In the genomic region with DNA sequence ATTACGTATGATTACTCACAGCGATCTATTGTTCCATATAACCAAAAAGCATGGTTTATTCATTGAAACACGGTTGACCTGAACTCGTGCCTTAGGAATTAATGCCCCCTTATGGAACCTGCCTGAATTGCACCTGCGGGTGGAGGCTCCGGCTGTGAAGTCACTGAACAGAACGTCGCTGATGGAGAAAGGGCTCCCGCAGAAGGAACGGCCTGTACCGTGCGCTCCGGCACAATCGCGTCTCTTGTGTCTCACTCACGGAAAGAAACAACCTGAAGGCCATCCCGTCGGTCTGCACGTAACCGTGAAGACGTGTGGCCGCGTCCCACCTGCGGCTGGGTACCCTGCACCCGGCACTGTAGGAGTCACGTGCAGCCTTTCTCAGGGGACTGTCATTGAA, we compare ENCODE assay signal across 8 cellular contexts.
DNase-seq lines count a peak whose midpoint lies in the region; ATAC-seq, FAIRE-seq and TF ChIP-seq lines count a peak whose summit lies in the region.

No MANE protein-coding gene starts in this region.

- TF ChIP-seq RAD21 in A549 (conservative IDR thresholded peaks at IDR 0.05 in 1 of 2, IDR thresholded peaks at IDR 0.05 in 1 of 2): peak; percentile 78 to 83

- no peaks in the 10 kb centered on the region for H3K27me3 ChIP-seq in breast epithelium

- CTCF ChIA-PET in A549 (lab: Yijun Ruan, JAX): interaction anchor here (0.8 to 9.1 kb wide), 14 partner anchors 11 to 160 kb away, joined by 3 to 144 read pairs (median 5); no protein-coding TSS in a partner anchor

- no peaks in the 10 kb centered on the region for H3K36me3 ChIP-seq in breast epithelium
- no peaks in the 10 kb centered on the region for H3K36me3 ChIP-seq in kidney (ENCODE audit: control insufficient read depth in 1 of 2, insufficient read depth in 2 of 2, low read length in 2 of 2)

- H3K4me2 ChIP-seq in A549: peak overlapping the region; percentile 33; the same call in 1 of the 3 replicates

- ATAC-seq in A549: peak; percentile 75 to 91; a peak in 5 of 6 replicates
- no peak for ATAC-seq in HG03342 (IDR thresholded peaks at IDR 0.05; ENCODE audit: unreplicated experiment)

- no peak overlapping the region for H3K4me3 ChIP-seq in A549
- H3K4me3 ChIP-seq in breast epithelium: no peak overlapping the region
- H3K4me3 ChIP-seq in kidney (ENCODE audit: low read length in 2 of 2): no peak overlapping the region

- DNase-seq in A549 (ENCODE audit: low read depth in 1 of 2, low spot score in 1 of 2) (peak; percentile 62 to 73), NCI-H1048 (lab: John Stamatoyannopoulos, UW) (peak; percentile 60), breast epithelium (ENCODE audit: low spot score in 2 of 2) (no peak), kidney (peak; percentile 71)
- peak; percentile 78 to 83 for DNase-seq in stimulated activated CD4-positive, alpha-beta T cell treated with anti-CD3 and anti-CD28 coated beads, Interleukin-2, amount 100 ng/mL, for 48 hours

- 24% methylated on average over 19 of the region's 26 CpGs for WGBS in A549 (ENCODE audit: missing lambda C conversion rate)

- peak; percentile 64 for TF ChIP-seq CTCF in A549 (IDR thresholded peaks at IDR 0.05)
- peak; percentile 89 for TF ChIP-seq CTCF in GM12873 (IDR thresholded peaks at IDR 0.05; ENCODE audit: insufficient read depth, low read depth, low read length, missing control alignments)
- TF ChIP-seq CTCF in VCaP (conservative IDR thresholded peaks at IDR 0.05): peak; percentile 91
- TF ChIP-seq CTCF in breast epithelium (IDR thresholded peaks at IDR 0.05): peak; percentile 73 to 80 (median 73)
- TF ChIP-seq CTCF in kidney (IDR thresholded peaks at IDR 0.05; ENCODE audit: borderline replicate concordance, extremely low read depth, insufficient read depth): peak; percentile 82

- intact Hi-C loops in breast epithelium (cut with DNase I; ENCODE audit: low total_unique reads) (loop anchor here (5.0 to 10.0 kb wide), 2 partner anchors 124 to 152 kb away; no protein-coding TSS in a partner anchor), kidney (cut with DNase I) (loop anchor here (2.0 kb wide), 1 partner anchor 148 kb away; no protein-coding TSS in a partner anchor)

- no peak for TF ChIP-seq EP300 in A549 (IDR thresholded peaks at IDR 0.05)

- no peaks in the 10 kb centered on the region for H3K4me1 ChIP-seq in A549
- peaks cover 0 to 8% of the 10 kb centered on the region in 2 donors for H3K4me1 ChIP-seq in breast epithelium
- H3K4me1 ChIP-seq in kidney (ENCODE audit: control insufficient read depth in 1 of 2, insufficient read depth in 1 of 2, low read depth in 1 of 2, low read length in 2 of 2): no peaks in the 10 kb centered on the region

- H3K9ac ChIP-seq in kidney (ENCODE audit: low read length in 2 of 2): no peak overlapping the region

- H3K9me3 ChIP-seq in A549 (no peaks in the 10 kb centered on the region), breast epithelium (no peaks in the 10 kb centered on the region), kidney (ENCODE audit: control insufficient read depth in 1 of 2, low read length in 2 of 2) (no peaks in the 10 kb centered on the region)

- TF ChIP-seq POLR2A in A549 (IDR thresholded peaks at IDR 0.05; ENCODE audit: low read length) (no peak), breast epithelium (IDR thresholded peaks at IDR 0.05) (no peak)

- no peak for FAIRE-seq in A549 (lab: Jason Lieb, UNC)
- no peak for FAIRE-seq in kidney (lab: Jason Lieb, UNC)

- H3K27ac ChIP-seq in A549: no peak overlapping the region
- H3K27ac ChIP-seq in VCaP: no peak overlapping the region
- no peak overlapping the region for H3K27ac ChIP-seq in breast epithelium
- H3K27ac ChIP-seq in kidney (ENCODE audit: low read depth in 2 of 2, low read length in 2 of 2): no peak overlapping the region

- POLR2A ChIA-PET in A549 (lab: Yijun Ruan, JAX): no interaction called here

TF ChIP-seq in A549, 52 proteins besides CTCF, POLR2A, EP300 and RAD21:
- TF ChIP-seq SMC3 (IDR thresholded peaks at IDR 0.05) (peak; percentile 67), SREBF2 (IDR thresholded peaks at IDR 0.05) (no peak)

Comparison
In these comparisons a context has a peak if more than half of its experiments do, and no peak if none do; other contexts are left out.
1. DNase-seq: peak in A549 (2 of 2), NCI-H1048 (single experiment), kidney (single experiment) and stimulated activated CD4-positive, alpha-beta T cell treated with anti-CD3 and anti-CD28 coated beads, Interleukin-2, amount 100 ng/mL, for 48 hours (2 of 2); none in breast epithelium (0 of 2).
2. Peak in every context shown above with its lines, with median percentiles within 50 percentile points of each other: CTCF ChIP-seq.